ENCODE assay signal across 1 cellular context in genomic region chr17:82494236-82495055, GRCh38.
TF ChIP-seq lines count a peak whose summit lies in the region.

No MANE protein-coding gene starts in this region.

TF ChIP-seq in K562, 482 proteins besides CTCF, POLR2A, EP300 and RAD21 (continued from another document and continues in another):
- TF ChIP-seq GTF2B (IDR thresholded peaks at IDR 0.05; ENCODE audit: extremely low read depth, insufficient read length) (no peak), HDGF (IDR thresholded peaks at IDR 0.05) (no peak), MCM2 (IDR thresholded peaks at IDR 0.05; ENCODE audit: low read depth) (no peak), VEZF1 (CRISPR knock-in tag; IDR thresholded peaks at IDR 0.05) (peak; percentile 92), ID3 (CRISPR knock-in tag; IDR thresholded peaks at IDR 0.05) (no peak), ID3 (tag; IDR thresholded peaks at IDR 0.05) (0 out of 2 replicates have a peak, but pooled peaks have one; percentile 81), POLR2G (IDR thresholded peaks at IDR 0.05; ENCODE audit: low read depth, low read length) (no peak), PHB (CRISPR knock-in tag; IDR thresholded peaks at IDR 0.05) (no peak), HNRNPUL1 (IDR thresholded peaks at IDR 0.05; ENCODE audit: low read length) (0 out of 2 replicates have a peak, but pooled peaks have one; percentile 64), NFRKB (IDR thresholded peaks at IDR 0.05; ENCODE audit: low read depth) (no peak), RBM25 (IDR thresholded peaks at IDR 0.05; ENCODE audit: low read depth, low read length, severe bottlenecking) (no peak), ZNF785 (CRISPR knock-in tag; IDR thresholded peaks at IDR 0.05) (no peak), MTF1 (CRISPR knock-in tag; IDR thresholded peaks at IDR 0.05; ENCODE audit: borderline replicate concordance) (no peak), ZNF408 (CRISPR knock-in tag; IDR thresholded peaks at IDR 0.05; ENCODE audit: low read depth) (no peak), CHD4 (IDR thresholded peaks at IDR 0.05; ENCODE audit: insufficient read depth, insufficient replicate concordance, low read depth, low read length, poor library complexity, severe bottlenecking) (no peak), SIX5 (IDR thresholded peaks at IDR 0.05; ENCODE audit: borderline replicate concordance in 1 of 2, insufficient read depth in 1 of 2, low read depth in 1 of 2, low read length in 2 of 2) (no peak), POLR2AphosphoS5 (IDR thresholded peaks at IDR 0.05; ENCODE audit: control insufficient read depth, insufficient read depth, low read depth, low read length) (no peak), BRD4 (IDR thresholded peaks at IDR 0.05) (peak; percentile 95; the same call in 1 of the 2 replicates), ZNF77 (CRISPR knock-in tag; IDR thresholded peaks at IDR 0.05) (no peak), NR0B1 (IDR thresholded peaks at IDR 0.05; ENCODE audit: partially characterized antibody) (no peak), ZMIZ1 (IDR thresholded peaks at IDR 0.05; ENCODE audit: low read depth in 2 of 2, low read length in 2 of 2) (0 out of 4 replicates have a peak, but pooled peaks of 1 of the 2 experiments have one; percentile 46), SMARCA5 (IDR thresholded peaks at IDR 0.05) (peak; percentile 96), RFX5 (IDR thresholded peaks at IDR 0.05; ENCODE audit: low read depth, low read length) (peak; percentile 80; the same call in 1 of the 2 replicates), COPS2 (conservative IDR thresholded peaks at IDR 0.05) (no peak), PCBP1 (IDR thresholded peaks at IDR 0.05; ENCODE audit: low read depth, low read length, poor library complexity, severe bottlenecking) (no peak), CCAR2 (IDR thresholded peaks at IDR 0.05; ENCODE audit: low read depth, low read length) (0 out of 2 replicates have a peak, but pooled peaks have one; percentile 22), ELK3 (CRISPR knock-in tag; IDR thresholded peaks at IDR 0.05) (no peak), ZNF695 (CRISPR knock-in tag; IDR thresholded peaks at IDR 0.05) (no peak), HNRNPK (IDR thresholded peaks at IDR 0.05; ENCODE audit: low read depth, low read length, poor library complexity, severe bottlenecking) (no peak), SRSF9 (IDR thresholded peaks at IDR 0.05; ENCODE audit: borderline replicate concordance, low read depth, low read length) (no peak), ETV6 (IDR thresholded peaks at IDR 0.05; ENCODE audit: borderline replicate concordance in 1 of 2, low read depth in 2 of 2, low read length in 1 of 2) (peak in 1 of 2 experiments; percentile 17; a peak in 1 of 4 replicates), ETV6 (CRISPR knock-in tag; IDR thresholded peaks at IDR 0.05; ENCODE audit: borderline replicate concordance) (no peak), AFF4 (CRISPR knock-in tag; IDR thresholded peaks at IDR 0.05) (peak; percentile 61; the same call in 1 of the 2 replicates), ASH1L (IDR thresholded peaks at IDR 0.05; ENCODE audit: borderline replicate concordance, low read depth, partially characterized antibody) (no peak), ZNF717 (CRISPR knock-in tag; IDR thresholded peaks at IDR 0.05) (no peak), ZNF583 (CRISPR knock-in tag; IDR thresholded peaks at IDR 0.05) (0 out of 2 replicates have a peak, but pooled peaks have one; percentile 45), HDAC1 (IDR thresholded peaks at IDR 0.05) (peak; percentile 44 to 98; a peak in 3 of 4 replicates), SLC30A9 (CRISPR knock-in tag; IDR thresholded peaks at IDR 0.05) (no peak), NCOA2 (IDR thresholded peaks at IDR 0.05; ENCODE audit: partially characterized antibody in 2 of 2) (no peak), SMARCE1 (IDR thresholded peaks at IDR 0.05) (no peak), CXXC5 (CRISPR knock-in tag; IDR thresholded peaks at IDR 0.05) (peak; percentile 71), SNIP1 (IDR thresholded peaks at IDR 0.05; ENCODE audit: low read depth) (no peak), MYBL2 (IDR thresholded peaks at IDR 0.05; ENCODE audit: low read depth) (no peak), MYBL2 (CRISPR knock-in tag; IDR thresholded peaks at IDR 0.05; ENCODE audit: borderline replicate concordance) (no peak), C11orf30 (IDR thresholded peaks at IDR 0.05; ENCODE audit: low read depth) (no peak), TSC22D4 (tag; IDR thresholded peaks at IDR 0.05) (no peak), RBM22 (IDR thresholded peaks at IDR 0.05; ENCODE audit: low read depth, low read length, poor library complexity, severe bottlenecking) (peak; percentile 79), TFAP4 (CRISPR knock-in tag; IDR thresholded peaks at IDR 0.05; ENCODE audit: borderline replicate concordance) (peak; percentile 78), FOXP4 (CRISPR knock-in tag; IDR thresholded peaks at IDR 0.05; ENCODE audit: borderline replicate concordance) (peak; percentile 88), MAFF (IDR thresholded peaks at IDR 0.05; ENCODE audit: low read length) (no peak)
